In the genomic region with DNA sequence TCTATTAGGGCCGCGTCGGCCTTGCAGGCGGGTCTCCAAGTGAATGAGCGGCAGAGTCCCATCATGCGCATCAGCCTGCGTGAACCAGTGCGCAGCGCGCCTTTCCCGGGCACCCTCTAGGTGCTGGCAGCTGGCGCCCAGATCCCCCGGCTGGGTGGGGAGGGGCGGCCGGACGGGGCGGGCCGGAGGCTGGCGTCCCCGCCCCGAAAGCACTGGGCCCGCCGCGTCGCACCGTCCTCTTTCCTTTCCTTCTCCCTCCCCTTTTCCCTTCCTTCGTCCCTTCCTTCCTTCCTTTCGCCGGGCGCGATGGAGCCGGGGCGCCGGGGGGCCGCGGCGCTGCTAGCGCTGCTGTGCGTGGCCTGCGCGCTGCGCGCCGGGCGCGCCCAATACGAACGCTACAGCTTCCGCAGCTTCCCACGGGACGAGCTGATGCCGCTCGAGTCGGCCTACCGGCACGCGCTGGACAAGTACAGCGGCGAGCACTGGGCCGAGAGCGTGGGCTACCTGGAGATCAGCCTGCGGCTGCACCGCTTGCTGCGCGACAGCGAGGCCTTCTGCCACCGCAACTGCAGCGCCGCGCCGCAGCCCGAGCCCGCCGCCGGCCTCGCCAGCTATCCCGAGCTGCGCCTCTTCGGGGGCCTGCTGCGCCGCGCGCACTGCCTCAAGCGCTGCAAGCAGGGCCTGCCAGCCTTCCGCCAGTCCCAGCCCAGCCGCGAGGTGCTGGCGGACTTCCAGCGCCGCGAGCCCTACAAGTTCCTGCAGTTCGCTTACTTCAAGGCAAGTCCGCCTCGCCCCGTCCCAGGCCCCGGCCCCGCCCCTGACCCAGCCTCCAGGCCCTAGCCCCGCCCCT, we compare ENCODE assay signal across 8 cellular contexts. TPM values are rescaled to one million over a fixed set of nuclear protein-coding genes. Genes with fewer than 3 reads are reported as not detected.
DNase-seq lines count a peak whose midpoint lies in the region; ATAC-seq and TF ChIP-seq lines count a peak whose summit lies in the region.

A gene (plus strand): TSS at position 243 of the 850 bp plus-strand sequence. CDS start 64 bp downstream, at position 307.

- POLR2A ChIA-PET in activated CD8-positive, alpha-beta T cell treated with anti-CD3 and anti-CD28 coated beads for 36 hours (lab: Charles Lee) = no interaction called here

- H3K4me1 ChIP-seq in lower lobe of right lung = peaks cover 32% of the 10 kb centered on the region

- peak within 1 kb of the TSS; percentile 85 for H3K4me3 ChIP-seq in lower lobe of right lung

- peaks cover 34% of the 10 kb centered on the region for H3K4me1 Mint-ChIP-seq in activated CD8-positive, alpha-beta T cell treated with anti-CD3 and anti-CD28 coated beads for 36 hours (ENCODE audit: low read depth)

- DNase-seq in GM19238 (ENCODE audit: insufficient read length, low spot score) (peak; percentile 69), NCI-H774 (lab: John Stamatoyannopoulos, UW) (peak; percentile 40), ecto neural progenitor cell (ENCODE audit: low spot score) (peak; percentile 94), lower lobe of right lung (peak; percentile 98)
- peak; percentile 92 for DNase-seq in activated CD8-positive, alpha-beta T cell treated with anti-CD3 and anti-CD28 coated beads for 36 hours
- peak; percentile 58 to 83 (median 68) for DNase-seq in stimulated activated CD4-positive, alpha-beta T cell treated with anti-CD3 and anti-CD28 coated beads, TNF-alpha, amount 100 ng/mL, for 1 hour (ENCODE audit: low read depth in 3 of 3, low spot score in 1 of 3)

- intact Hi-C loops in activated CD8-positive, alpha-beta T cell treated with anti-CD3 and anti-CD28 coated beads for 36 hours (cut with micrococcal nuclease) = no loop called here
- intact Hi-C loops in lower lobe of right lung (cut with DNase I) = no loop called here

- no peaks in the 10 kb centered on the region for H3K27me3 ChIP-seq in lower lobe of right lung (ENCODE audit: low read depth)

- CTCF ChIA-PET in activated CD8-positive, alpha-beta T cell treated with anti-CD3 and anti-CD28 coated beads for 36 hours (lab: Charles Lee) = interaction anchor here (1.1 to 2.5 kb wide), 4 partner anchors 17 to 166 kb away, joined by 3 to 10 read pairs (median 4); no protein-coding TSS in a partner anchor

- H3K27ac Mint-ChIP-seq in activated CD8-positive, alpha-beta T cell treated with anti-CD3 and anti-CD28 coated beads for 36 hours = peak within 1 kb of the TSS; percentile 69

- ATAC-seq in HG03442 (IDR thresholded peaks at IDR 0.05; ENCODE audit: unreplicated experiment) (peak; percentile 79), lower lobe of right lung (peak; percentile 97 to 98)
- peak; percentile 92 for ATAC-seq in activated CD8-positive, alpha-beta T cell treated with anti-CD3 and anti-CD28 coated beads for 36 hours

- no peaks in the 10 kb centered on the region for H3K9me3 Mint-ChIP-seq in activated CD8-positive, alpha-beta T cell treated with anti-CD3 and anti-CD28 coated beads for 36 hours

- no peaks in the 10 kb centered on the region for H3K9me3 ChIP-seq in lower lobe of right lung

- H3K27ac ChIP-seq in C4-2B = peak within 1 kb of the TSS; percentile 87
- H3K27ac ChIP-seq in lower lobe of right lung = peak within 1 kb of the TSS; percentile 99

- peaks cover 11% of the 10 kb centered on the region for H3K36me3 ChIP-seq in lower lobe of right lung

- no peaks in the 10 kb centered on the region for H3K36me3 Mint-ChIP-seq in activated CD8-positive, alpha-beta T cell treated with anti-CD3 and anti-CD28 coated beads for 36 hours (ENCODE audit: low read depth)

- TF ChIP-seq CTCF in C4-2B (conservative IDR thresholded peaks at IDR 0.05) = no peak; the same call in 1 of the 2 replicates
- TF ChIP-seq CTCF in activated CD8-positive, alpha-beta T cell treated with anti-CD3 and anti-CD28 coated beads for 36 hours (IDR thresholded peaks at IDR 0.05) = no peak
- peak; percentile 7 for TF ChIP-seq CTCF in lower lobe of right lung (IDR thresholded peaks at IDR 0.05)

- H3K4me3 Mint-ChIP-seq in activated CD8-positive, alpha-beta T cell treated with anti-CD3 and anti-CD28 coated beads for 36 hours = peak within 1 kb of the TSS; percentile 79

- H3K27me3 Mint-ChIP-seq in activated CD8-positive, alpha-beta T cell treated with anti-CD3 and anti-CD28 coated beads for 36 hours = no peaks in the 10 kb centered on the region

RNA-seq across cellular contexts. Expression of the gene that starts here (rescaled TPM):
- 10 to 100 TPM; 32.7 to 35.7 TPM for total RNA-seq in activated CD8-positive, alpha-beta T cell treated with anti-CD3 and anti-CD28 coated beads for 36 hours
- total RNA-seq in lower lobe of right lung = 213 TPM

Comparison
In these comparisons a context has a peak if more than half of its experiments do, and no peak if none do; other contexts are left out.
1. Peak in every context shown above with its lines: DNase-seq, ATAC-seq, H3K4me3 ChIP-seq and H3K27ac ChIP-seq.
2. DNase-seq: peak in every context shown above with its lines; median percentile 98 in lower lobe of right lung; 94 in ecto neural progenitor cell; 92 in activated CD8-positive, alpha-beta T cell treated with anti-CD3 and anti-CD28 coated beads for 36 hours; 69 in GM19238; 68 in stimulated activated CD4-positive, alpha-beta T cell treated with anti-CD3 and anti-CD28 coated beads, TNF-alpha, amount 100 ng/mL, for 1 hour; 40 in NCI-H774.